In the genomic region with DNA sequence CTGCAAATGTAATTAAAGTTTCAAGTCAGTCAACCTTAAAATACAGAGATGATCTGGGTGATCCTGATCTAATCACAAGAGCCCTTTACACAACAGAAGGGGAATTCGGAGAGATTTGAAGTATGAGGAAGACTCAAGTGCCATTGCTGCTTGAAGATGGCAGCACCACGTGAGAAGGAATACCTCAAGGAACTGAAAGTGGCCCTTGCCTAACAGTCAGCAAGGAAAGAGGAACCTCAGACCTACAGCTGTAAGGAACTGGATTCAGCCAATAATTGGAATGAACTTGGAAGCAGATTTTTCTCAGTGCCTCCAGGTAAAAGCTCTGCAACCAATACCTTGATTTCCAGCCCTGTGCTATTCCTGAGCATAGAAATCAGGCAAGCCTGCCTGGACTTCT, we compare ENCODE assay signal across 21 cellular contexts.
DNase-seq lines count a peak whose midpoint lies in the region; ATAC-seq, FAIRE-seq and TF ChIP-seq lines count a peak whose summit lies in the region.
"Had no signal": no experiment of that assay in that cellular context is flagged by ENCODE, and none has a peak within 500 bp of the region (broad histone marks: within the 10 kb centered on the region; RNA-seq: fewer than 3 reads in every experiment).

No MANE protein-coding gene starts in this region.

- H4K20me1 ChIP-seq in BLaER1 = no peaks in the 10 kb centered on the region

- H3K9ac ChIP-seq in BLaER1 = no peak overlapping the region

- 33 to 49% methylated on average over 2 of the region's 2 CpGs for WGBS in lung, 2 donors

- H3K4me1 ChIP-seq in BLaER1 (peaks cover 55% of the 10 kb centered on the region), lung (ENCODE audit: control insufficient read depth in 2 of 2, insufficient read depth in 2 of 2, low read length in 2 of 2) (no peaks in the 10 kb centered on the region)
- peaks cover 44% of the 10 kb centered on the region for H3K4me1 ChIP-seq in CD8-positive, alpha-beta T cell (ENCODE audit: insufficient read depth, low read length)

- ATAC-seq in lung (ENCODE audit: insufficient read depth, low FRiP score) (peak; percentile 53), esophagus mucosa (no peak)
- ATAC-seq in CD8-positive, alpha-beta T cell = no peak
- ATAC-seq: activated CD4-positive, alpha-beta T cell treated with anti-CD3 and anti-CD28 coated beads for 36 hours; Right ventricle myocardium inferior had no signal

- FAIRE-seq in GM12892 (lab: Jason Lieb, UNC) = no peak
- FAIRE-seq: H1 had no signal

- POLR2A ChIA-PET in CD8-positive, alpha-beta T cell (lab: Charles Lee) = interaction anchor here (1.0 to 1.1 kb wide), 2 partner anchors 13 to 82 kb away, joined by 4 to 5 read pairs; no protein-coding TSS in a partner anchor

- H3K36me3 ChIP-seq in BLaER1 (peaks cover 18% of the 10 kb centered on the region), lung (ENCODE audit: control insufficient read depth in 2 of 2, insufficient read depth in 2 of 2, low read length in 2 of 2) (no peaks in the 10 kb centered on the region)
- H3K36me3 ChIP-seq in CD8-positive, alpha-beta T cell (ENCODE audit: insufficient read depth, low read length) = no peaks in the 10 kb centered on the region

- H3K4me3 ChIP-seq in BLaER1 = no peak overlapping the region
- no peak overlapping the region for H3K4me3 ChIP-seq in lung
- no peak overlapping the region for H3K4me3 ChIP-seq in CD8-positive, alpha-beta T cell (ENCODE audit: low read depth, low read length)

- H3K27ac Mint-ChIP-seq in CD8-positive, alpha-beta T cell = no peak overlapping the region
- H3K27ac Mint-ChIP-seq: activated CD4-positive, alpha-beta T cell treated with anti-CD3 and anti-CD28 coated beads for 36 hours; activated naive CD4-positive, alpha-beta T cell treated with anti-CD3 and anti-CD28 coated beads for 36 hours; mesothelial cell of epicardium had no signal

- DNase-seq in KBM-7 (peak; percentile 51), SIG-M5 treated with dmso at 0.1 percent for 504 hours (lab: John Stamatoyannopoulos, UW; ENCODE audit: unreplicated experiment) (peak; percentile 89), lung (ENCODE audit: low spot score) (no peak), HT-29 (ENCODE audit: low spot score) (no peak), GM12892 (ENCODE audit: insufficient read length) (no peak)
- DNase-seq in CD8-positive, alpha-beta T cell = no peak
- DNase-seq: activated CD4-positive, alpha-beta T cell treated with anti-CD3 and anti-CD28 coated beads for 36 hours; activated naive CD4-positive, alpha-beta T cell treated with anti-CD3 and anti-CD28 coated beads for 36 hours; activated T-cell treated with anti-CD3 and anti-CD28 coated beads, Interleukin-2, amount 50 U/mL, for 48 hours; dermis blood vessel endothelial cell; DMS79; kidney glomerular epithelial cell; NCI-H1436; NCI-H2171; NCI-H524 treated with DMSO at 0.1 percent for 48 hours; posterior cingulate gyrus had no signal

- H3K4me3 Mint-ChIP-seq in CD8-positive, alpha-beta T cell = no peak overlapping the region
- H3K4me3 Mint-ChIP-seq: activated CD4-positive, alpha-beta T cell treated with anti-CD3 and anti-CD28 coated beads for 36 hours; activated naive CD4-positive, alpha-beta T cell treated with anti-CD3 and anti-CD28 coated beads for 36 hours; mesothelial cell of epicardium had no signal

- CTCF ChIA-PET in CD8-positive, alpha-beta T cell (lab: Charles Lee) = interaction anchor here (1.2 to 1.3 kb wide), 2 partner anchors 39 to 82 kb away, joined by 3 read pairs; no protein-coding TSS in a partner anchor

- peaks cover 22% of the 10 kb centered on the region for H3K9me3 ChIP-seq in BLaER1
- peaks cover 0 to 1% of the 10 kb centered on the region in 2 donors for H3K9me3 ChIP-seq in lung (ENCODE audit: control insufficient read depth in 2 of 2, insufficient read depth in 1 of 2, low read length in 1 of 2)
- no peaks in the 10 kb centered on the region for H3K9me3 ChIP-seq in CD8-positive, alpha-beta T cell (ENCODE audit: low read length)

- no peaks in the 10 kb centered on the region for H3K27me3 Mint-ChIP-seq in CD8-positive, alpha-beta T cell (ENCODE audit: low read depth)
- H3K27me3 Mint-ChIP-seq: activated CD4-positive, alpha-beta T cell treated with anti-CD3 and anti-CD28 coated beads for 36 hours had no signal

- no peak for TF ChIP-seq POLR2A in GM12892 (IDR thresholded peaks at IDR 0.05; ENCODE audit: low read depth, low read length)

- no peaks in the 10 kb centered on the region for H3K27me3 ChIP-seq in BLaER1
- no peaks in the 10 kb centered on the region for H3K27me3 ChIP-seq in lung (ENCODE audit: control insufficient read depth, insufficient read depth)
- H3K27me3 ChIP-seq in CD8-positive, alpha-beta T cell (ENCODE audit: insufficient read depth, low read length) = no peaks in the 10 kb centered on the region

- no peak for TF ChIP-seq CTCF in lung (IDR thresholded peaks at IDR 0.05; ENCODE audit: control extremely low read depth, extremely low read depth)
- TF ChIP-seq CTCF in CD8-positive, alpha-beta T cell (IDR thresholded peaks at IDR 0.05) = no peak

- H3K4me2 ChIP-seq in BLaER1 = peak overlapping the region; percentile 22; the same call in 1 of the 2 replicates

- 0 out of 2 replicates have a peak overlapping the region, but pooled peaks have one; percentile 5 for H3K27ac ChIP-seq in BLaER1
- H3K27ac ChIP-seq in lung (ENCODE audit: low read depth in 1 of 2, low read length in 1 of 2) = no peak overlapping the region
- no peak overlapping the region for H3K27ac ChIP-seq in CD8-positive, alpha-beta T cell (ENCODE audit: low read depth, low read length)

- peaks cover 2% of the 10 kb centered on the region for H3K9me3 Mint-ChIP-seq in CD8-positive, alpha-beta T cell

- H3K4me1 Mint-ChIP-seq in CD8-positive, alpha-beta T cell (ENCODE audit: low read depth) = peaks cover 56% of the 10 kb centered on the region

- in situ Hi-C loops in KBM-7 (cut with MboI; ENCODE audit: low pct_unique_long_range_greater_than_20kb, low sequenced_read_pairs) = loop anchor here (25.0 kb wide), 1 partner anchor 140 kb away; the partner anchor contains the start of gene SERINC5

- intact Hi-C loops in CD8-positive, alpha-beta T cell (cut with DNase I, micrococcal nuclease) = no loop called here

- peaks cover 21% of the 10 kb centered on the region for H3K36me3 Mint-ChIP-seq in CD8-positive, alpha-beta T cell

Comparison
In these comparisons a context has a peak if more than half of its experiments do, and no peak if none do; other contexts are left out.
1. DNase-seq: peak in KBM-7 (single experiment) and SIG-M5 treated with dmso at 0.1 percent for 504 hours (single experiment); none in lung (single experiment), HT-29 (single experiment), CD8-positive, alpha-beta T cell (0 of 7) and GM12892 (single experiment).